Comparison of ENCODE assay signal across 14 cellular contexts in the genomic region with DNA sequence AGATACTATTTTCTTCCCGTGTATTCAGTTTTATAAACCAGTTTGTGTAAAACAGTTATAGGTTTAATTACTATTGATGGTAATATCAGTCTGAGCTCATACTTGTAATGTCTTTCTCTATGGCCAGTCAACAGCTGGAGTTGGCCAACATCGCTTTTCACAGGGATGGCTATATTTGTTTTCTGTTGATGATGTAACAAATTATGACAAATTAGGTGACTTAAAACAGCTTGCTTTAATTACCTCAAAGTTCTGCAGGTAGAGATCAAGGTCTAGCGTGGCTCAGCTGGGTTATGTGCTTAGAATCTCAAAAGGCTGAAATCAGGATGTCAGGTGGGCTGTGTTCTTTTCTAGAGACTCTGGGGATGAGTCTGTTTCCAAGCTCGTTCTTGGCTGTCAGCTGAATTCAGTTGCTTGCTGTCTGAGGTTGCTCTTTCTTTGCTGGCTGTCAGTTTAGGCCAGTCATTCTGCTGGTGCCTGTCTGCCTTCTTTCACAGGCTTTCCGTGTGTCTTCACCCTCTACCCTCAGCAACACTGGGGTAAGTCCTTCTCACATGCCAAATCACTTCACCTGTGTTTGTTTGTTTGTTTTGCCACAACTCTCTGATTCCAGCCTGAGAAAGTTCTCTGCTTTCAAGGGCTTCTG.
"Had no signal": no experiment of that assay in that cellular context is flagged by ENCODE, and none has a peak within 500 bp of the region (broad histone marks: within the 10 kb centered on the region; RNA-seq: fewer than 3 reads in every experiment).

No MANE protein-coding gene starts in this region.

- H3K27ac ChIP-seq: sigmoid colon, stomach, thyroid gland had no signal

- H3K9me3 ChIP-seq: sigmoid colon, stomach, thyroid gland had no signal

- H3K36me3 ChIP-seq: sigmoid colon, stomach, thyroid gland had no signal

- H3K4me3 ChIP-seq: sigmoid colon, stomach, thyroid gland had no signal

- H3K36me3 Mint-ChIP-seq: activated naive CD8-positive, alpha-beta T cell treated with anti-CD3 and anti-CD28 coated beads, Interleukin-2, amount 10 ng/mL, durations not matched to agents 7 days and 5 days had no signal

- H3K9me3 Mint-ChIP-seq: activated T-helper 1 cell treated with anti-CD3 and anti-CD28 coated beads, Interleukin-12 subunit alpha, Interleukin-12 subunit beta, Interleukin-2, Interleukin-4 antibody, amounts not matched to agents 30 ng/mL and 10 ng/mL and 1 ng/mL, durations not matched to agents 14 hours and 24 hours and 36 hours; neural crest cell had no signal

- H3K4me3 Mint-ChIP-seq: activated naive CD8-positive, alpha-beta T cell treated with anti-CD3 and anti-CD28 coated beads, Interleukin-2, amount 10 ng/mL, durations not matched to agents 7 days and 5 days; activated T-helper 1 cell treated with anti-CD3 and anti-CD28 coated beads, Interleukin-12 subunit alpha, Interleukin-12 subunit beta, Interleukin-2, Interleukin-4 antibody, amounts not matched to agents 30 ng/mL and 10 ng/mL and 1 ng/mL, durations not matched to agents 14 hours and 24 hours and 36 hours; neural crest cell had no signal

- H3K4me1 Mint-ChIP-seq: activated naive CD8-positive, alpha-beta T cell treated with anti-CD3 and anti-CD28 coated beads, Interleukin-2, amount 10 ng/mL, durations not matched to agents 7 days and 5 days had no signal

- H3K27me3 ChIP-seq: sigmoid colon, stomach, thyroid gland had no signal

- DNase-seq: activated naive CD8-positive, alpha-beta T cell treated with anti-CD3 and anti-CD28 coated beads, Interleukin-2, amount 10 ng/mL, durations not matched to agents 7 days and 5 days; cerebellar nuclear complex; effector CD8-positive, alpha-beta T cell; foreskin fibroblast; hippocampal formation; kidney glomerular epithelial cell; sigmoid colon; stimulated activated CD4-positive, alpha-beta T cell treated with anti-CD3 and anti-CD28 coated beads, Interleukin-12 subunit alpha, Interleukin-12 subunit beta, amount 100 ng/mL, for 4 hours; stimulated activated CD4-positive, alpha-beta T cell treated with anti-CD3 and anti-CD28 coated beads, Interleukin-2, amount 100 ng/mL, for 24 hours; stomach; T-helper 9 cell; thyroid gland had no signal

- H3K4me1 ChIP-seq: stomach, thyroid gland had no signal

- H3K27ac Mint-ChIP-seq: activated naive CD8-positive, alpha-beta T cell treated with anti-CD3 and anti-CD28 coated beads, Interleukin-2, amount 10 ng/mL, durations not matched to agents 7 days and 5 days; activated T-helper 1 cell treated with anti-CD3 and anti-CD28 coated beads, Interleukin-12 subunit alpha, Interleukin-12 subunit beta, Interleukin-2, Interleukin-4 antibody, amounts not matched to agents 30 ng/mL and 10 ng/mL and 1 ng/mL, durations not matched to agents 14 hours and 24 hours and 36 hours had no signal
